22 cellular contexts compared by ENCODE assay signal in genomic region chr7:22628112-22628511, GRCh38.
"Had no signal": no experiment of that assay in that cellular context is flagged by ENCODE, and none has a peak within 500 bp of the region (broad histone marks: within the 10 kb centered on the region; RNA-seq: fewer than 3 reads in every experiment).

No MANE protein-coding gene starts in this region.

- H3K27me3 Mint-ChIP-seq: activated naive CD4-positive, alpha-beta T cell treated with anti-CD3 and anti-CD28 coated beads, Interleukin-2, amount 50 U/mL, for 24 hours; brain; memory B cell had no signal

- DNase-seq: activated gamma-delta T cell treated with Interleukin-2 at 50 U/mL for 16 hours; activated T-cell treated with anti-CD3 and anti-CD28 coated beads, Interleukin-2, amount 50 U/mL, for 1 hour; anterior cingulate cortex; caudate nucleus; effector CD4-positive, alpha-beta T cell; heart left ventricle; left colon; pancreas; right cardiac atrium; stimulated activated CD4-positive, alpha-beta T cell treated with anti-CD3 and anti-CD28 coated beads, Interleukin-4, amount 100 ng/mL, for 4 hours; stimulated activated naive CD8-positive, alpha-beta T cell treated with anti-CD3 and anti-CD28 coated beads, Interleukin-15, Interleukin-2, amounts not matched to agents 100 U/mL and 50 U/mL, for 24 hours; substantia nigra; thyroid gland; upper lobe of right lung had no signal

- H3K36me3 Mint-ChIP-seq: activated naive CD4-positive, alpha-beta T cell treated with anti-CD3 and anti-CD28 coated beads, Interleukin-2, amount 50 U/mL, for 24 hours; brain; WTC11 had no signal

- H3K4me1 Mint-ChIP-seq: activated naive CD4-positive, alpha-beta T cell treated with anti-CD3 and anti-CD28 coated beads, Interleukin-2, amount 50 U/mL, for 24 hours; memory B cell had no signal

- ATAC-seq: heart left ventricle; left colon; pancreas; right cardiac atrium; stimulated activated naive CD8-positive, alpha-beta T cell treated with anti-CD3 and anti-CD28 coated beads, Interleukin-15, Interleukin-2, amounts not matched to agents 100 U/mL and 50 U/mL, for 24 hours; upper lobe of right lung; WTC11 had no signal

- H3K4me3 Mint-ChIP-seq: activated naive CD4-positive, alpha-beta T cell treated with anti-CD3 and anti-CD28 coated beads, Interleukin-2, amount 50 U/mL, for 24 hours; brain; dendritic cell treated with granulocyte-macrophage colony-stimulating factor and Interleukin-4, amounts not matched to agents 40 ng/mL and 50 ng/mL, for 4 days; memory B cell; nephron; WTC11 had no signal

- H3K9me3 Mint-ChIP-seq: activated naive CD4-positive, alpha-beta T cell treated with anti-CD3 and anti-CD28 coated beads, Interleukin-2, amount 50 U/mL, for 24 hours; brain; dendritic cell treated with granulocyte-macrophage colony-stimulating factor and Interleukin-4, amounts not matched to agents 40 ng/mL and 50 ng/mL, for 4 days; memory B cell; nephron; WTC11 had no signal

- H3K27ac Mint-ChIP-seq: activated naive CD4-positive, alpha-beta T cell treated with anti-CD3 and anti-CD28 coated beads, Interleukin-2, amount 50 U/mL, for 24 hours; brain; dendritic cell treated with granulocyte-macrophage colony-stimulating factor and Interleukin-4, amounts not matched to agents 40 ng/mL and 50 ng/mL, for 4 days; memory B cell; nephron; WTC11 had no signal

- FAIRE-seq: endometrium, keratinocyte, pancreas had no signal
